ENCODE assay signal across 1 cellular context in genomic region chr12:3959799-3960560, GRCh38.
TF ChIP-seq lines count a peak whose summit lies in the region.

No MANE protein-coding gene starts in this region.

TF ChIP-seq in HepG2, 621 proteins besides CTCF, POLR2A, EP300 and RAD21 (continued from another document and continues in another):
- TF ChIP-seq RNF219 (CRISPR knock-in tag; IDR thresholded peaks at IDR 0.05) (no peak), ZNF124 (CRISPR knock-in tag; IDR thresholded peaks at IDR 0.05) (no peak), SMAD3 (CRISPR knock-in tag; IDR thresholded peaks at IDR 0.05) (0 out of 2 replicates have a peak, but pooled peaks have one; percentile 63), ZNF136 (CRISPR knock-in tag; IDR thresholded peaks at IDR 0.05; ENCODE audit: low read depth) (no peak), ZNF552 (CRISPR knock-in tag; IDR thresholded peaks at IDR 0.05; ENCODE audit: borderline replicate concordance) (no peak), TERF1 (CRISPR knock-in tag; IDR thresholded peaks at IDR 0.05) (no peak), ZNF546 (CRISPR knock-in tag; conservative IDR thresholded peaks at IDR 0.05) (no peak), ZNF160 (CRISPR knock-in tag; IDR thresholded peaks at IDR 0.05) (no peak), IRF2 (CRISPR knock-in tag; IDR thresholded peaks at IDR 0.05) (no peak), ZNF652 (CRISPR knock-in tag; IDR thresholded peaks at IDR 0.05; ENCODE audit: borderline replicate concordance, low read depth) (no peak), ZNF572 (CRISPR knock-in tag; IDR thresholded peaks at IDR 0.05) (no peak), ZNF550 (CRISPR knock-in tag; IDR thresholded peaks at IDR 0.05; ENCODE audit: borderline replicate concordance) (no peak), NR2F6 (IDR thresholded peaks at IDR 0.05) (peak; percentile 89), NR2F6 (CRISPR knock-in tag; IDR thresholded peaks at IDR 0.05) (peak; percentile 82), ZBTB7A (CRISPR knock-in tag; IDR thresholded peaks at IDR 0.05) (peak; percentile 79), ZNF205 (CRISPR knock-in tag; IDR thresholded peaks at IDR 0.05) (no peak), ZNF230 (CRISPR knock-in tag; IDR thresholded peaks at IDR 0.05) (0 out of 2 replicates have a peak, but pooled peaks have one; percentile 52), NCOR1 (IDR thresholded peaks at IDR 0.05; ENCODE audit: borderline replicate concordance, low read length) (peak; percentile 80; the same call in 1 of the 2 replicates), ELK4 (CRISPR knock-in tag; IDR thresholded peaks at IDR 0.05; ENCODE audit: borderline replicate concordance) (no peak), KDM1A (CRISPR knock-in tag; IDR thresholded peaks at IDR 0.05) (peak; percentile 82), ZNF879 (CRISPR knock-in tag; IDR thresholded peaks at IDR 0.05) (no peak), DNMT3B (CRISPR knock-in tag; conservative IDR thresholded peaks at IDR 0.05) (no peak), ZNF569 (CRISPR knock-in tag; IDR thresholded peaks at IDR 0.05; ENCODE audit: borderline replicate concordance) (no peak), MEIS1 (CRISPR knock-in tag; IDR thresholded peaks at IDR 0.05; ENCODE audit: borderline replicate concordance) (0 out of 2 replicates have a peak, but pooled peaks have one; percentile 56), NRL (CRISPR knock-in tag; IDR thresholded peaks at IDR 0.05; ENCODE audit: borderline replicate concordance) (no peak), MEF2D (CRISPR knock-in tag; IDR thresholded peaks at IDR 0.05) (no peak), DMAP1 (CRISPR knock-in tag; IDR thresholded peaks at IDR 0.05) (no peak), STAT6 (CRISPR knock-in tag; IDR thresholded peaks at IDR 0.05; ENCODE audit: borderline replicate concordance) (no peak), ATF6 (CRISPR knock-in tag; conservative IDR thresholded peaks at IDR 0.05) (no peak), ZIK1 (CRISPR knock-in tag; IDR thresholded peaks at IDR 0.05; ENCODE audit: borderline replicate concordance, low read depth) (no peak), SOX13 (IDR thresholded peaks at IDR 0.05) (no peak), SOX13 (CRISPR knock-in tag; conservative IDR thresholded peaks at IDR 0.05 in 1 of 2, IDR thresholded peaks at IDR 0.05 in 1 of 2) (peak in 1 of 2 experiments; percentile 61; a peak in 2 of 4 replicates), ZFP1 (CRISPR knock-in tag; IDR thresholded peaks at IDR 0.05) (no peak), CBX5 (CRISPR knock-in tag; IDR thresholded peaks at IDR 0.05; ENCODE audit: borderline replicate concordance) (0 out of 2 replicates have a peak, but pooled peaks have one; percentile 32)
- TF ChIP-seq, protein P1, sequence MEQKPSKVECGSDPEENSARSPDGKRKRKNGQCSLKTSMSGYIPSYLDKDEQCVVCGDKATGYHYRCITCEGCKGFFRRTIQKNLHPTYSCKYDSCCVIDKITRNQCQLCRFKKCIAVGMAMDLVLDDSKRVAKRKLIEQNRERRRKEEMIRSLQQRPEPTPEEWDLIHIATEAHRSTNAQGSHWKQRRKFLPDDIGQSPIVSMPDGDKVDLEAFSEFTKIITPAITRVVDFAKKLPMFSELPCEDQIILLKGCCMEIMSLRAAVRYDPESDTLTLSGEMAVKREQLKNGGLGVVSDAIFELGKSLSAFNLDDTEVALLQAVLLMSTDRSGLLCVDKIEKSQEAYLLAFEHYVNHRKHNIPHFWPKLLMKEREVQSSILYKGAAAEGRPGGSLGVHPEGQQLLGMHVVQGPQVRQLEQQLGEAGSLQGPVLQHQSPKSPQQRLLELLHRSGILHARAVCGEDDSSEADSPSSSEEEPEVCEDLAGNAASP (CRISPR knock-in tag; IDR thresholded peaks at IDR 0.05; ENCODE audit: borderline replicate concordance): peak; percentile 78; the same call in 1 of the 2 replicates
- TF ChIP-seq, protein P2, sequence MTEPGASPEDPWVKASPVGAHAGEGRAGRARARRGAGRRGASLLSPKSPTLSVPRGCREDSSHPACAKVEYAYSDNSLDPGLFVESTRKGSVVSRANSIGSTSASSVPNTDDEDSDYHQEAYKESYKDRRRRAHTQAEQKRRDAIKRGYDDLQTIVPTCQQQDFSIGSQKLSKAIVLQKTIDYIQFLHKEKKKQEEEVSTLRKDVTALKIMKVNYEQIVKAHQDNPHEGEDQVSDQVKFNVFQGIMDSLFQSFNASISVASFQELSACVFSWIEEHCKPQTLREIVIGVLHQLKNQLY (CRISPR knock-in tag; IDR thresholded peaks at IDR 0.05): 0 out of 2 replicates have a peak, but pooled peaks have one; percentile 41
- TF ChIP-seq, protein P3, sequence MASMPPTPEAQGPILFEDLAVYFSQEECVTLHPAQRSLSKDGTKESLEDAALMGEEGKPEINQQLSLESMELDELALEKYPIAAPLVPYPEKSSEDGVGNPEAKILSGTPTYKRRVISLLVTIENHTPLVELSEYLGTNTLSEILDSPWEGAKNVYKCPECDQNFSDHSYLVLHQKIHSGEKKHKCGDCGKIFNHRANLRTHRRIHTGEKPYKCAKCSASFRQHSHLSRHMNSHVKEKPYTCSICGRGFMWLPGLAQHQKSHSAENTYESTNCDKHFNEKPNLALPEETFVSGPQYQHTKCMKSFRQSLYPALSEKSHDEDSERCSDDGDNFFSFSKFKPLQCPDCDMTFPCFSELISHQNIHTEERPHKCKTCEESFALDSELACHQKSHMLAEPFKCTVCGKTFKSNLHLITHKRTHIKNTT (CRISPR knock-in tag; IDR thresholded peaks at IDR 0.05): no peak
- TF ChIP-seq, protein P4, sequence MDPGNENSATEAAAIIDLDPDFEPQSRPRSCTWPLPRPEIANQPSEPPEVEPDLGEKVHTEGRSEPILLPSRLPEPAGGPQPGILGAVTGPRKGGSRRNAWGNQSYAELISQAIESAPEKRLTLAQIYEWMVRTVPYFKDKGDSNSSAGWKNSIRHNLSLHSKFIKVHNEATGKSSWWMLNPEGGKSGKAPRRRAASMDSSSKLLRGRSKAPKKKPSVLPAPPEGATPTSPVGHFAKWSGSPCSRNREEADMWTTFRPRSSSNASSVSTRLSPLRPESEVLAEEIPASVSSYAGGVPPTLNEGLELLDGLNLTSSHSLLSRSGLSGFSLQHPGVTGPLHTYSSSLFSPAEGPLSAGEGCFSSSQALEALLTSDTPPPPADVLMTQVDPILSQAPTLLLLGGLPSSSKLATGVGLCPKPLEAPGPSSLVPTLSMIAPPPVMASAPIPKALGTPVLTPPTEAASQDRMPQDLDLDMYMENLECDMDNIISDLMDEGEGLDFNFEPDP (CRISPR knock-in tag; conservative IDR thresholded peaks at IDR 0.05): 0 out of 2 replicates have a peak, but pooled peaks have one; percentile 54
- TF ChIP-seq, protein P5, sequence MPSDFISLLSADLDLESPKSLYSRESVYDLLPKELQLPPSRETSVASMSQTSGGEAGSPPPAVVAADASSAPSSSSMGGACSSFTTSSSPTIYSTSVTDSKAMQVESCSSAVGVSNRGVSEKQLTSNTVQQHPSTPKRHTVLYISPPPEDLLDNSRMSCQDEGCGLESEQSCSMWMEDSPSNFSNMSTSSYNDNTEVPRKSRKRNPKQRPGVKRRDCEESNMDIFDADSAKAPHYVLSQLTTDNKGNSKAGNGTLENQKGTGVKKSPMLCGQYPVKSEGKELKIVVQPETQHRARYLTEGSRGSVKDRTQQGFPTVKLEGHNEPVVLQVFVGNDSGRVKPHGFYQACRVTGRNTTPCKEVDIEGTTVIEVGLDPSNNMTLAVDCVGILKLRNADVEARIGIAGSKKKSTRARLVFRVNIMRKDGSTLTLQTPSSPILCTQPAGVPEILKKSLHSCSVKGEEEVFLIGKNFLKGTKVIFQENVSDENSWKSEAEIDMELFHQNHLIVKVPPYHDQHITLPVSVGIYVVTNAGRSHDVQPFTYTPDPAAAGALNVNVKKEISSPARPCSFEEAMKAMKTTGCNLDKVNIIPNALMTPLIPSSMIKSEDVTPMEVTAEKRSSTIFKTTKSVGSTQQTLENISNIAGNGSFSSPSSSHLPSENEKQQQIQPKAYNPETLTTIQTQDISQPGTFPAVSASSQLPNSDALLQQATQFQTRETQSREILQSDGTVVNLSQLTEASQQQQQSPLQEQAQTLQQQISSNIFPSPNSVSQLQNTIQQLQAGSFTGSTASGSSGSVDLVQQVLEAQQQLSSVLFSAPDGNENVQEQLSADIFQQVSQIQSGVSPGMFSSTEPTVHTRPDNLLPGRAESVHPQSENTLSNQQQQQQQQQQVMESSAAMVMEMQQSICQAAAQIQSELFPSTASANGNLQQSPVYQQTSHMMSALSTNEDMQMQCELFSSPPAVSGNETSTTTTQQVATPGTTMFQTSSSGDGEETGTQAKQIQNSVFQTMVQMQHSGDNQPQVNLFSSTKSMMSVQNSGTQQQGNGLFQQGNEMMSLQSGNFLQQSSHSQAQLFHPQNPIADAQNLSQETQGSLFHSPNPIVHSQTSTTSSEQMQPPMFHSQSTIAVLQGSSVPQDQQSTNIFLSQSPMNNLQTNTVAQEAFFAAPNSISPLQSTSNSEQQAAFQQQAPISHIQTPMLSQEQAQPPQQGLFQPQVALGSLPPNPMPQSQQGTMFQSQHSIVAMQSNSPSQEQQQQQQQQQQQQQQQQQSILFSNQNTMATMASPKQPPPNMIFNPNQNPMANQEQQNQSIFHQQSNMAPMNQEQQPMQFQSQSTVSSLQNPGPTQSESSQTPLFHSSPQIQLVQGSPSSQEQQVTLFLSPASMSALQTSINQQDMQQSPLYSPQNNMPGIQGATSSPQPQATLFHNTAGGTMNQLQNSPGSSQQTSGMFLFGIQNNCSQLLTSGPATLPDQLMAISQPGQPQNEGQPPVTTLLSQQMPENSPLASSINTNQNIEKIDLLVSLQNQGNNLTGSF (CRISPR knock-in tag; IDR thresholded peaks at IDR 0.05): no peak
